In the genomic region with DNA sequence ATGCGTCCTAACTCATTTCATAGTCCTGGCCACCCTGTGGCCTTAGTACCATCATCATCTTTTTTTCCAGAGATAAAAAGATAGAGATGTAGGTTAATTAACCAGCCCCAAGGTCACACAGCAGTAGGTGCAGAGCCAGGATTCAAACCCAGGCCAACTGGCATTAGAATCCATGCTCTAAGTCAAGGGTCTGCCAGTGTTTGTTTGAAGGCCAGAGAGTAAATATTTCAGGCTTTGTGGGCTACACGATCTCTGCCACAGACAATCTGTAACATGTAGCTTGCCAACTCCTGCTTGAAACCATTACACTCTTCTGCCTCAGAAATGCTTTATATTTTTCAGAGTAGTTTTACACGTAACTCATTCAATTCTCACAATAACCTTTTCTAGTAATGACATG, we compare ENCODE assay signal across 21 cellular contexts.
"Had no signal": no experiment of that assay in that cellular context is flagged by ENCODE, and none has a peak within 500 bp of the region (broad histone marks: within the 10 kb centered on the region; RNA-seq: fewer than 3 reads in every experiment).

No MANE protein-coding gene starts in this region.

- H2AFZ ChIP-seq: hepatocyte had no signal

- H3K4me3 ChIP-seq: colonic mucosa, hepatocyte, lung, ovary, smooth muscle cell, testis, tibial nerve, upper lobe of right lung, vagina had no signal

- H3K27me3 Mint-ChIP-seq: stimulated activated memory B cell treated with anti-CD40 and anti-IgM and Interleukin-4, amounts not matched to agents 10 μg/mL and 1 μg/mL and 100 μg/mL, for 72 hours had no signal

- H3K4me2 ChIP-seq: hepatocyte, smooth muscle cell had no signal

- H3K9me3 ChIP-seq: colonic mucosa, ovary, testis, tibial nerve, upper lobe of right lung, vagina had no signal

- H3K4me1 Mint-ChIP-seq: naive thymus-derived CD4-positive, alpha-beta T cell; stimulated activated memory B cell treated with anti-CD40 and anti-IgM and Interleukin-4, amounts not matched to agents 10 μg/mL and 1 μg/mL and 100 μg/mL, for 72 hours; stimulated activated naive CD8-positive, alpha-beta T cell treated with anti-CD3 and anti-CD28 coated beads, Interleukin-15, amount 100 ng/mL, for 72 hours had no signal

- ATAC-seq: foreskin keratinocyte; left cardiac atrium; left ventricle myocardium superior; naive thymus-derived CD4-positive, alpha-beta T cell; right cardiac atrium; stimulated activated memory B cell treated with anti-CD40 and anti-IgM and Interleukin-4, amounts not matched to agents 10 μg/mL and 1 μg/mL and 100 μg/mL, for 72 hours; stimulated activated naive CD8-positive, alpha-beta T cell treated with anti-CD3 and anti-CD28 coated beads, Interleukin-15, amount 100 ng/mL, for 72 hours; upper lobe of right lung had no signal

- FAIRE-seq: kidney had no signal

- H3K27ac Mint-ChIP-seq: naive thymus-derived CD4-positive, alpha-beta T cell; stimulated activated memory B cell treated with anti-CD40 and anti-IgM and Interleukin-4, amounts not matched to agents 10 μg/mL and 1 μg/mL and 100 μg/mL, for 72 hours; stimulated activated naive CD8-positive, alpha-beta T cell treated with anti-CD3 and anti-CD28 coated beads, Interleukin-15, amount 100 ng/mL, for 72 hours had no signal

- H3K4me3 Mint-ChIP-seq: naive thymus-derived CD4-positive, alpha-beta T cell; stimulated activated memory B cell treated with anti-CD40 and anti-IgM and Interleukin-4, amounts not matched to agents 10 μg/mL and 1 μg/mL and 100 μg/mL, for 72 hours; stimulated activated naive CD8-positive, alpha-beta T cell treated with anti-CD3 and anti-CD28 coated beads, Interleukin-15, amount 100 ng/mL, for 72 hours had no signal

- H3K36me3 Mint-ChIP-seq: naive thymus-derived CD4-positive, alpha-beta T cell; stimulated activated memory B cell treated with anti-CD40 and anti-IgM and Interleukin-4, amounts not matched to agents 10 μg/mL and 1 μg/mL and 100 μg/mL, for 72 hours had no signal

- H3K27ac ChIP-seq: colonic mucosa, foreskin keratinocyte, hepatocyte, ovary, testis, tibial nerve, upper lobe of right lung, vagina had no signal

- H3K9me3 Mint-ChIP-seq: naive thymus-derived CD4-positive, alpha-beta T cell; stimulated activated memory B cell treated with anti-CD40 and anti-IgM and Interleukin-4, amounts not matched to agents 10 μg/mL and 1 μg/mL and 100 μg/mL, for 72 hours; stimulated activated naive CD8-positive, alpha-beta T cell treated with anti-CD3 and anti-CD28 coated beads, Interleukin-15, amount 100 ng/mL, for 72 hours had no signal

- DNase-seq: colonic mucosa; dermis blood vessel endothelial cell; foreskin keratinocyte; kidney; left cardiac atrium; left ventricle myocardium superior; mesendoderm; naive thymus-derived CD4-positive, alpha-beta T cell; nucleus accumbens; ovary; right cardiac atrium; stimulated activated CD4-positive, alpha-beta T cell treated with anti-CD3 and anti-CD28 coated beads, Interleukin-2, amount 100 ng/mL, for 48 hours; stimulated activated naive CD8-positive, alpha-beta T cell treated with anti-CD3 and anti-CD28 coated beads, Interleukin-15, amount 100 ng/mL, for 72 hours; testis; upper lobe of right lung had no signal

- H3K36me3 ChIP-seq: colonic mucosa, ovary, tibial nerve, upper lobe of right lung, vagina had no signal

- H3K4me1 ChIP-seq: colonic mucosa, testis, upper lobe of right lung, vagina had no signal
